In the genomic region with DNA sequence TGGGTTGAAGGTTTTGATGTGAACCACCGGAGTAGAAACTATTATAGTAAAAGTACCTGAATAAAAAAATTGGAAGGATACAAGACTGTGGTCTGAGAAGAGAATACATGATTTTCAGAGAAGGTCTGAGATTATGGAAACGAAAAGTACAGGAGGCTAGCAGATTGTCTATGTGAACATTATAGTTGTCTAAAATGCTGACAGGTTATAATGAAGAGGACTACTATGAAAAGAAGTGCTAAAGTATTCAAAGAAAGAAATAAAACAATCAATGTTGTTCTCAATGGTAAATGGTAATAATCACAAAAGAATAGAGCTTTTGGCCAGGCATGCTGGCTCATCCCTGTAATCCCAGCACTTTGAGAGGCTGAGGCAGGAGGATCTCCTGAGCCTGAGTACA, we compare ENCODE assay signal across 16 cellular contexts. TPM values are rescaled to one million over a fixed set of nuclear protein-coding genes. Genes with fewer than 3 reads are reported as not detected.
DNase-seq lines count a peak whose midpoint lies in the region; ATAC-seq, FAIRE-seq and TF ChIP-seq lines count a peak whose summit lies in the region.
"Had no signal": no experiment of that assay in that cellular context is flagged by ENCODE, and none has a peak within 500 bp of the region (broad histone marks: within the 10 kb centered on the region; RNA-seq: fewer than 3 reads in every experiment).

No MANE protein-coding gene starts in this region.

- no peak overlapping the region for H3K56ac ChIP-seq in H1 (replicated peaks; ENCODE audit: insufficient read length, low read depth, low read length)

- POLR2A ChIA-PET in HepG2 (lab: Yijun Ruan, JAX) (no interaction called here), H1 (lab: Charles Lee; ENCODE audit: partially characterized antibody) (interaction anchor here (0.7 to 0.9 kb wide), 2 partner anchors 140 to 143 kb away, joined by 3 read pairs; no protein-coding TSS in a partner anchor)

- no peak overlapping the region for H2BK120ac ChIP-seq in H1 (replicated peaks; ENCODE audit: low read depth, low read length)

- H2BK12ac ChIP-seq in H1 (ENCODE audit: low read depth, low read length): no peak overlapping the region

- H4K20me1 ChIP-seq in HepG2 (ENCODE audit: insufficient read depth, low read length): peaks cover 3% of the 10 kb centered on the region; the same call in 1 of the 2 replicates
- peaks cover 0 to 2% of the 10 kb centered on the region in 2 experiments for H4K20me1 ChIP-seq in H1 (replicated peaks in 1 of 2; ENCODE audit: control insufficient read depth in 1 of 2, insufficient read depth in 2 of 2, low read length in 2 of 2)

- no peaks in the 10 kb centered on the region for H3K23me2 ChIP-seq in H1 (ENCODE audit: low read depth, low read length)

- BruUV-seq in HepG2 (replicated peaks; lab: Mats Ljungman, UMichigan): no TSS peak

- no peak overlapping the region for H4K8ac ChIP-seq in H1 (ENCODE audit: extremely low read depth, insufficient read depth, low read length)

- no peak overlapping the region for H3K4me3 Mint-ChIP-seq in T-helper 17 cell
- H3K4me3 Mint-ChIP-seq: CD14-positive monocyte; CD8-positive, alpha-beta T cell had no signal

- ATAC-seq in HepG2 (no peak), right lobe of liver (no peak), T-helper 17 cell (no peak)
- ATAC-seq: CD8-positive, alpha-beta T cell had no signal

- no peaks in the 10 kb centered on the region for H3K4me1 ChIP-seq in HepG2 (ENCODE audit: insufficient read depth, low read length)
- H3K4me1 ChIP-seq in right lobe of liver: no peaks in the 10 kb centered on the region
- peaks cover 0 to 3% (median 2%) of the 10 kb centered on the region in 4 experiments; a peak in 3 of 7 replicates for H3K4me1 ChIP-seq in H1 (replicated peaks in 1 of 4; ENCODE audit: control insufficient read depth in 3 of 4, insufficient read depth in 4 of 4, low read length in 3 of 4)
- H3K4me1 ChIP-seq: Caco-2, HAP-1 had no signal

- H3K14ac ChIP-seq in H1 (ENCODE audit: insufficient read length): no peak overlapping the region

- H2BK5ac ChIP-seq in H1 (ENCODE audit: low read depth, low read length): no peak overlapping the region

- H4K5ac ChIP-seq in H1 (ENCODE audit: insufficient read length, low read depth, low read length): no peak overlapping the region

- FAIRE-seq in HepG2 (lab: Jason Lieb, UNC) (no peak), H1 (lab: Jason Lieb, UNC) (peak; percentile 57)
- FAIRE-seq: A204.1, GM19239 had no signal

- TF ChIP-seq RAD21 in HepG2 (CRISPR knock-in tag; IDR thresholded peaks at IDR 0.05) (no peak), H1 (IDR thresholded peaks at IDR 0.05 in 1 of 2, conservative IDR thresholded peaks at IDR 0.05 in 1 of 2; ENCODE audit: low read depth in 2 of 2, low read length in 2 of 2) (no peak)

- H3K36me3 ChIP-seq in HepG2 (replicated peaks in 1 of 2; ENCODE audit: control insufficient read depth in 1 of 2, insufficient read depth in 2 of 2, low read length in 2 of 2) (peaks cover 4 to 27% of the 10 kb centered on the region in 2 experiments; a peak in 4 of 5 replicates), right lobe of liver (no peaks in the 10 kb centered on the region), H1 (ENCODE audit: control insufficient read depth in 2 of 4, insufficient read depth in 4 of 4, low read length in 3 of 4) (peaks cover 0 to 14% (median 0%) of the 10 kb centered on the region in 4 experiments; a peak in 1 of 8 replicates)
- H3K36me3 ChIP-seq: HAP-1 had no signal

- H3K9me3 ChIP-seq in HepG2 (ENCODE audit: low read length) (no peaks in the 10 kb centered on the region), right lobe of liver (no peaks in the 10 kb centered on the region), T-helper 17 cell (ENCODE audit: control insufficient read depth, low read length, poor library complexity, severe bottlenecking) (no peaks in the 10 kb centered on the region), H1 (ENCODE audit: insufficient read depth in 2 of 2, low read depth in 1 of 2, low read length in 1 of 2) (no peaks in the 10 kb centered on the region)
- H3K9me3 ChIP-seq: HAP-1 had no signal

- no peak overlapping the region for H2BK20ac ChIP-seq in H1 (ENCODE audit: low read length)

- H3K27ac ChIP-seq in HepG2 (ENCODE audit: extremely low read length, insufficient read depth, low read length): no peak overlapping the region
- no peak overlapping the region for H3K27ac ChIP-seq in right lobe of liver
- no peak overlapping the region for H3K27ac ChIP-seq in H1 (ENCODE audit: low read depth, low read length)

- no peak overlapping the region for H3K18ac ChIP-seq in H1 (ENCODE audit: extremely low read depth, low read length)

- CTCF ChIA-PET in HepG2 (lab: Yijun Ruan, JAX; ENCODE audit: low intra/inter-chr PET ratio, low total read pairs): no interaction called here
- CTCF ChIA-PET in H1 (lab: Charles Lee; ENCODE audit: partially characterized antibody): interaction anchor here (0.5 to 1.5 kb wide), 3 partner anchors 53 to 180 kb away, joined by 3 read pairs; no protein-coding TSS in a partner anchor

- in situ Hi-C loops in HepG2 (cut with HindIII; ENCODE audit: extremely low pct_ligation_motif_present, low pct_unique_long_range_greater_than_20kb): no loop called here

- H3K27me3 Mint-ChIP-seq in T-helper 17 cell: no peaks in the 10 kb centered on the region

- H3K36me3 Mint-ChIP-seq in T-helper 17 cell (ENCODE audit: low read depth): peaks cover 5% of the 10 kb centered on the region

- DNase-seq in HepG2 (ENCODE audit: low spot score) (no peak), right lobe of liver (no peak), T-helper 17 cell (no peak), H1 (ENCODE audit: low read depth in 1 of 2, low spot score in 2 of 2) (no peak), AG20443 (ENCODE audit: low spot score) (no peak), NCI-H69 (lab: John Stamatoyannopoulos, UW) (no peak), dedifferentiated amniotic fluid mesenchymal stem cell (ENCODE audit: extremely low spot score) (no peak)
- DNase-seq: Caco-2; CD8-positive, alpha-beta T cell; DND-41; GDM1; GOT3 had no signal

- H2BK15ac ChIP-seq in H1 (ENCODE audit: low read length): no peak overlapping the region

- H3K9ac ChIP-seq in HepG2 (ENCODE audit: insufficient read depth, low read depth, low read length): no peak overlapping the region
- H3K9ac ChIP-seq in H1 (replicated peaks in 1 of 4; ENCODE audit: extremely low read depth in 1 of 4, low read depth in 3 of 4, low read length in 3 of 4): no peak overlapping the region; a peak in 1 of 7 replicates

- H3K79me1 ChIP-seq in H1 (ENCODE audit: low read depth, low read length): peaks cover 5% of the 10 kb centered on the region

- H3K27ac Mint-ChIP-seq in T-helper 17 cell: peak overlapping the region; percentile 51
- H3K27ac Mint-ChIP-seq: CD8-positive, alpha-beta T cell had no signal

- 97% methylated on average over 2 of the region's 2 CpGs for WGBS in HepG2 (ENCODE audit: low lambda C conversion rate)
- 86% methylated on average over 2 of the region's 2 CpGs for WGBS in right lobe of liver (ENCODE audit: insufficient coverage, low coverage, low lambda C conversion rate, missing lambda C conversion rate)
- WGBS in H1 (ENCODE audit: extremely low coverage in 1 of 2, insufficient coverage in 1 of 2, insufficient read length in 1 of 2, insufficient replicate concordance in 2 of 2, low coverage in 1 of 2, low lambda C conversion rate in 2 of 2, missing lambda C conversion rate in 1 of 2), 2 experiments: 94% methylated on average over 2 of the region's 2 CpGs; no CpG with 5 or more reads in 1 of the 2 experiments

- H3K4me2 ChIP-seq in HepG2 (ENCODE audit: low read depth, low read length) (no peak overlapping the region), H1 (ENCODE audit: insufficient read depth in 1 of 2, low read depth in 2 of 2, low read length in 2 of 2) (no peak overlapping the region)

- H2AFZ ChIP-seq in HepG2 (ENCODE audit: low read length) (no peak overlapping the region), H1 (ENCODE audit: low read length) (no peak overlapping the region)

- peaks cover 25% of the 10 kb centered on the region for H3K4me1 Mint-ChIP-seq in T-helper 17 cell
- H3K4me1 Mint-ChIP-seq: CD14-positive monocyte had no signal

- TF ChIP-seq POLR2A in HepG2 (IDR thresholded peaks at IDR 0.05; ENCODE audit: insufficient read depth in 1 of 2, low read depth in 2 of 2, low read length in 2 of 2): no peak
- TF ChIP-seq POLR2A in right lobe of liver (IDR thresholded peaks at IDR 0.05): no peak
- no peak for TF ChIP-seq POLR2A in H1 (IDR thresholded peaks at IDR 0.05; ENCODE audit: control extremely low read depth in 1 of 2, low read depth in 2 of 2, low read length in 2 of 2)

- H3K79me2 ChIP-seq in HepG2 (ENCODE audit: insufficient read depth, low read length): peaks cover 53% of the 10 kb centered on the region
- H3K79me2 ChIP-seq in H1 (ENCODE audit: control insufficient read depth in 1 of 2, insufficient read depth in 2 of 2, low read length in 2 of 2): peaks cover 0 to 8% of the 10 kb centered on the region in 2 experiments; a peak in 2 of 4 replicates

- no peaks in the 10 kb centered on the region for H3K27me3 ChIP-seq in HepG2 (ENCODE audit: control insufficient read depth in 1 of 2, insufficient read depth in 2 of 2, low read length in 2 of 2)
- H3K27me3 ChIP-seq in right lobe of liver: no peaks in the 10 kb centered on the region
- no peaks in the 10 kb centered on the region for H3K27me3 ChIP-seq in H1 (replicated peaks in 1 of 4; ENCODE audit: control insufficient read depth in 3 of 4, extremely low read depth in 1 of 4, insufficient read depth in 3 of 4, low read length in 3 of 4)

- H3K23ac ChIP-seq in H1 (ENCODE audit: insufficient read length): no peak overlapping the region

- no peak for TF ChIP-seq CTCF in HepG2 (CRISPR knock-in tag; IDR thresholded peaks at IDR 0.05)
- TF ChIP-seq CTCF in right lobe of liver (IDR thresholded peaks at IDR 0.05): no peak
- no peak for TF ChIP-seq CTCF in H1 (IDR thresholded peaks at IDR 0.05; ENCODE audit: control extremely low read depth in 1 of 3, insufficient read depth in 1 of 3, low read depth in 1 of 3, low read length in 3 of 3)

- TF ChIP-seq EP300 in HepG2 (IDR thresholded peaks at IDR 0.05; ENCODE audit: low read depth in 2 of 2, low read length in 2 of 2) (no peak), HepG2 (CRISPR knock-in tag; IDR thresholded peaks at IDR 0.05; ENCODE audit: borderline replicate concordance) (no peak), H1 (IDR thresholded peaks at IDR 0.05; ENCODE audit: borderline replicate concordance in 1 of 2, low read depth in 2 of 2, low read length in 2 of 2) (no peak)

- H2AK5ac ChIP-seq in H1 (ENCODE audit: low read depth, low read length): no peak overlapping the region

- H3K4me3 ChIP-seq in HepG2 (replicated peaks in 1 of 3; ENCODE audit: insufficient read depth in 1 of 3, low read depth in 2 of 3, low read length in 3 of 3) (no peak overlapping the region), right lobe of liver (no peak overlapping the region), H1 (ENCODE audit: extremely low read depth in 1 of 4, insufficient read depth in 2 of 4, low read depth in 3 of 4, low read length in 4 of 4) (no peak overlapping the region)
- H3K4me3 ChIP-seq: HAP-1 had no signal

- intact Hi-C loops in HepG2 (cut with micrococcal nuclease; ENCODE audit: unreplicated experiment) (no loop called here), right lobe of liver (cut with DNase I) (no loop called here)

- H4K91ac ChIP-seq in H1 (replicated peaks; ENCODE audit: insufficient read length, low read length): no peak overlapping the region

- H3K4ac ChIP-seq in H1 (replicated peaks; ENCODE audit: insufficient read length, low read depth, low read length): no peak overlapping the region

RNA-seq across cellular contexts. Expression of a gene that starts 34.0 kb away (rescaled TPM):
- total RNA-seq in HepG2 (2016; rRNA removed; fragmentation: Illumina TruSeq; extraction: Trizol) (74.3 and 83.3 TPM in 2 replicates), right lobe of liver (100 to 1,000 TPM in 2 of 6 experiments, 10 to 100 TPM in 4; 59.3 to 163 (median 81.7) TPM), T-helper 17 cell (10 to 100 TPM; 63.8 to 70.3 TPM)
- 71.2 and 75.6 TPM in 2 replicates for total RNA-seq in HepG2 (2016; cell fraction: cytosol; rRNA removed; fragmentation: Illumina TruSeq; extraction: Trizol; ENCODE audit: low read depth)
- total RNA-seq in HepG2 (2016; cell fraction: insoluble cytoplasmic fraction; rRNA removed; fragmentation: Illumina TruSeq; extraction: Trizol): 77.4 and 84.5 TPM in 2 replicates
- total RNA-seq in HepG2 (2016; cell fraction: membrane; rRNA removed; fragmentation: Illumina TruSeq; extraction: Trizol): 47.3 and 51.3 TPM in 2 replicates
- total RNA-seq in HepG2 (2016; cell fraction: nucleus; rRNA removed; fragmentation: Illumina TruSeq; extraction: Trizol): 40.6 and 45.8 TPM in 2 replicates
- polyA plus RNA-seq in HepG2 (2011; rRNA removed) (92.0 and 121 TPM in 2 replicates), H1 (2011; rRNA removed) (24.4 and 33.5 TPM in 2 replicates)
- 39.6 and 72.5 TPM in 2 replicates for polyA plus RNA-seq in HepG2 (2011; cell fraction: cytosol; rRNA removed)
- polyA plus RNA-seq in HepG2 (2011; cell fraction: nucleus; rRNA removed): 38.0 and 39.7 TPM in 2 replicates
- 73.4 and 84.2 TPM in 2 replicates for polyA plus RNA-seq in HepG2 (2012)
- polyA plus RNA-seq in HepG2 (2016; cell fraction: cytosol; fragmentation: Illumina TruSeq; extraction: Trizol; ENCODE audit: low read depth): 10.3 and 12.2 TPM in 2 replicates
- 113 and 114 TPM in 2 replicates for polyA plus RNA-seq in HepG2 (2016; cell fraction: insoluble cytoplasmic fraction; fragmentation: Illumina TruSeq; extraction: Trizol; ENCODE audit: low read depth)
- polyA plus RNA-seq in HepG2 (2016; cell fraction: membrane; fragmentation: Illumina TruSeq; extraction: Trizol; ENCODE audit: low read depth): 31.5 and 35.2 TPM in 2 replicates
- polyA plus RNA-seq in HepG2 (2016; cell fraction: nucleus; fragmentation: Illumina TruSeq; extraction: Trizol; ENCODE audit: insufficient read depth, low read depth): 65.7 and 66.6 TPM in 2 replicates
- polyA minus RNA-seq in HepG2 (2011; rRNA and poly(A)+ RNA removed; ENCODE audit: low replicate concordance): 87.8 and 136 TPM in 2 replicates
- 128 and 159 TPM in 2 replicates for polyA minus RNA-seq in HepG2 (2011; cell fraction: cytosol; rRNA and poly(A)+ RNA removed)
- 68.9 and 102 TPM in 2 replicates for polyA minus RNA-seq in HepG2 (2011; cell fraction: nucleus; rRNA and poly(A)+ RNA removed)
- total RNA-seq in H1 (2021; fragmentation: NEBNext Ultra II Directional; extraction: Animal tissue kit (Norgen Biotek cat#: 25700)): 88.6 and 89.3 TPM in 2 replicates
- polyA plus RNA-seq in H1 (2011; cell fraction: cytosol; rRNA removed): 41.1 TPM
- 39.0 TPM for polyA plus RNA-seq in H1 (2011; cell fraction: nucleus; rRNA removed)
- polyA plus RNA-seq in H1 (2012, experiment 1 of 2): 51.8 to 62.5 TPM (median 55.3 TPM) in 4 replicates
- 11.7 TPM for polyA plus RNA-seq in H1 (2012, experiment 2 of 2)
- polyA plus RNA-seq in H1 (2013, experiment 1 of 2): 64.7 TPM
- 70.4 TPM for polyA plus RNA-seq in H1 (2013, experiment 2 of 2)
- 56.4 and 70.2 TPM in 2 replicates for polyA minus RNA-seq in H1 (2011; rRNA and poly(A)+ RNA removed)
- 45.1 TPM for polyA minus RNA-seq in H1 (2011; cell fraction: cytosol; rRNA and poly(A)+ RNA removed)
- 47.8 TPM for polyA minus RNA-seq in H1 (2011; cell fraction: nucleus; rRNA and poly(A)+ RNA removed)
